In genomic region chr2:30225131-30225762, GRCh38 we compare ENCODE assay signal across 8 cellular contexts. TPM values are rescaled to one million over a fixed set of nuclear protein-coding genes. Genes with fewer than 3 reads are reported as not detected.
DNase-seq lines count a peak whose midpoint lies in the region; ATAC-seq, FAIRE-seq and TF ChIP-seq lines count a peak whose summit lies in the region.

No MANE protein-coding gene starts in this region.

- SMC1A ChIA-PET in GM12878 (lab: Charles Lee; ENCODE audit: uncharacterized antibody, unreplicated experiment): interaction anchor here (3.9 to 25.4 kb wide), 7 partner anchors 8 to 250 kb away, joined by 18 to 444 read pairs (median 69); partner anchors contain the start of gene LBH

- TF ChIP-seq EP300 in GM12878 (IDR thresholded peaks at IDR 0.05; ENCODE audit: borderline replicate concordance in 1 of 2, control insufficient read depth in 1 of 2, low read depth in 2 of 2, low read length in 2 of 2): no peak

- TF ChIP-seq RAD21 in GM12878 (IDR thresholded peaks at IDR 0.05; ENCODE audit: insufficient read depth, low read depth, low read length): no peak

- no peaks in the 10 kb centered on the region for H3K36me3 ChIP-seq in GM12878 (ENCODE audit: control insufficient read depth in 2 of 2, insufficient read depth in 2 of 2, low read length in 1 of 2)
- H3K36me3 ChIP-seq in subcutaneous abdominal adipose tissue (ENCODE audit: control insufficient read depth in 5 of 5, insufficient read depth in 5 of 5, low read length in 5 of 5): no peaks in the 10 kb centered on the region

- no peaks in the 10 kb centered on the region for H4K20me1 ChIP-seq in GM12878 (ENCODE audit: control insufficient read depth, insufficient read depth)

- intact Hi-C loops in GM12878 (cut with micrococcal nuclease; ENCODE audit: unreplicated experiment) (no loop called here), left colon (cut with DNase I, micrococcal nuclease) (no loop called here)

- H2AFZ ChIP-seq in GM12878 (ENCODE audit: control insufficient read depth, low read depth, low read length): peak overlapping the region; percentile 82

- H3K9me3 ChIP-seq in GM12878 (replicated peaks; ENCODE audit: control insufficient read depth, insufficient read depth, low read length) (no peaks in the 10 kb centered on the region), subcutaneous abdominal adipose tissue (ENCODE audit: control insufficient read depth in 5 of 5, low read length in 5 of 5) (no peaks in the 10 kb centered on the region)

- peaks cover 45% of the 10 kb centered on the region for H3K4me1 ChIP-seq in GM12878 (ENCODE audit: control insufficient read depth, insufficient read depth, low read length)
- peaks cover 0 to 17% (median 12%) of the 10 kb centered on the region in 5 donors for H3K4me1 ChIP-seq in subcutaneous abdominal adipose tissue (ENCODE audit: control insufficient read depth in 5 of 5, insufficient read depth in 5 of 5, low read length in 5 of 5)

- TF ChIP-seq POLR2A in GM12878 (IDR thresholded peaks at IDR 0.05; ENCODE audit: low read depth, low read length): peak; percentile 60

- CTCF ChIA-PET in GM12878 (lab: Yijun Ruan, JAX): interaction anchor here (1.0 to 9.2 kb wide), 6 partner anchors 10 to 487 kb away, joined by 3 to 207 read pairs (median 22); no protein-coding TSS in a partner anchor

- TSS peak; percentile 87 for BruUV-seq in GM12878 (replicated peaks; lab: Mats Ljungman, UMichigan)

- peak; percentile 79 for FAIRE-seq in GM12878 (lab: Jason Lieb, UNC)

- ATAC-seq in HG02973 (IDR thresholded peaks at IDR 0.05; ENCODE audit: unreplicated experiment) (peak; percentile 38), GM12878 (peak; percentile 72), left colon (peak; percentile 77)

- peak overlapping the region; percentile 98 for H3K4me2 ChIP-seq in GM12878 (ENCODE audit: control insufficient read depth, insufficient read depth)

- TF ChIP-seq CTCF in GM12878 (IDR thresholded peaks at IDR 0.05 in 2 of 3, conservative IDR thresholded peaks at IDR 0.05 in 1 of 3; ENCODE audit: control insufficient read depth in 2 of 3, extremely low read depth in 1 of 3, insufficient read depth in 1 of 3, low read depth in 3 of 3, low read length in 3 of 3): 0 out of 6 replicates have a peak, but pooled peaks of 1 of the 3 experiments have one; percentile 7

- DNase-seq in stimulated activated CD4-positive, alpha-beta T cell treated with anti-CD3 and anti-CD28 coated beads, Interleukin-4, amount 100 ng/mL, for 1 hour: peak; percentile 29
- no peak for DNase-seq in stimulated activated CD4-positive, alpha-beta T cell treated with anti-CD3 and anti-CD28 coated beads, Interleukin-2, amount 100 ng/mL, for 48 hours
- no peak for DNase-seq in GM12878 (ENCODE audit: low read depth, low spot score)
- peak; percentile 44 to 59 for DNase-seq in left colon
- DNase-seq in NCI-H146 treated with DMSO at 0.1 percent for 48 hours (lab: John Stamatoyannopoulos, UW; ENCODE audit: unreplicated experiment): no peak

- peak overlapping the region; percentile 71 for H3K9ac ChIP-seq in GM12878 (ENCODE audit: control insufficient read depth, insufficient read depth, low read length)
- H3K9ac ChIP-seq in subcutaneous abdominal adipose tissue (ENCODE audit: low read length in 5 of 5): peak overlapping the region in 4 of 5 donors; percentile 4 to 57 (median 48)

- H3K27me3 ChIP-seq in GM12878 (replicated peaks in 1 of 2; ENCODE audit: control insufficient read depth in 2 of 2, insufficient read depth in 2 of 2, low read length in 1 of 2) (no peaks in the 10 kb centered on the region), subcutaneous abdominal adipose tissue (ENCODE audit: control insufficient read depth in 5 of 5, insufficient read depth in 4 of 5, low read length in 5 of 5) (no peaks in the 10 kb centered on the region)

- H3K27ac ChIP-seq in GM12878 (ENCODE audit: control insufficient read depth, insufficient read depth) (peak overlapping the region; percentile 95), subcutaneous abdominal adipose tissue (ENCODE audit: low read depth, low read length) (no peak overlapping the region)

- H3K4me3 ChIP-seq in GM12878 (peak overlapping the region; percentile 56), subcutaneous abdominal adipose tissue (ENCODE audit: low read depth in 1 of 5, low read length in 5 of 5) (peak overlapping the region; percentile 36 to 62 (median 58))

- POLR2A ChIA-PET in GM12878 (lab: Charles Lee): interaction anchor here (0.6 to 4.5 kb wide), 10 partner anchors 11 to 1827 kb away, joined by 3 to 36 read pairs (median 4); partner anchors contain the start of gene YPEL5

- 3% methylated on average over 8 of the region's 8 CpGs for WGBS in GM12878 (ENCODE audit: insufficient coverage, insufficient replicate concordance, low lambda C conversion rate, missing lambda C conversion rate)

- no peaks in the 10 kb centered on the region for H3K79me2 ChIP-seq in GM12878 (ENCODE audit: control insufficient read depth, insufficient read depth, low read length)

- in situ Hi-C loops in GM12878 (cut with MboI): no loop called here

- RAD21 ChIA-PET in GM12878 (lab: Charles Lee; ENCODE audit: unreplicated experiment): interaction anchor here (0.6 to 18.4 kb wide), 13 partner anchors 8 to 400 kb away, joined by 3 to 322 read pairs (median 7); no protein-coding TSS in a partner anchor

TF ChIP-seq in PFSK-1, 5 proteins besides CTCF, POLR2A, EP300 and RAD21 (continues in another document):
- TF ChIP-seq FOXP2 (optimal IDR thresholded peaks at IDR 0.05; ENCODE audit: borderline replicate concordance, extremely low read depth, extremely low read length, insufficient read depth): peak; percentile 50

TF ChIP-seq in GM12878, 131 proteins besides CTCF, POLR2A, EP300 and RAD21 (continues in another document):
- TF ChIP-seq EGR1 (IDR thresholded peaks at IDR 0.05; ENCODE audit: borderline replicate concordance in 1 of 2, low read depth in 2 of 2, low read length in 2 of 2) (no peak), TCF7 (IDR thresholded peaks at IDR 0.05; ENCODE audit: borderline replicate concordance) (no peak), BCL3 (IDR thresholded peaks at IDR 0.05; ENCODE audit: borderline replicate concordance, insufficient read depth, low read depth, low read length, poor library complexity, severe bottlenecking) (no peak), IRF5 (IDR thresholded peaks at IDR 0.05; ENCODE audit: borderline replicate concordance) (no peak), MAX (IDR thresholded peaks at IDR 0.05; ENCODE audit: low read depth, low read length) (no peak)

RNA-seq across cellular contexts. Expression of gene LBH, which starts 6.1 kb away (rescaled TPM):
- 25.6 TPM for polyA plus RNA-seq in PFSK-1 (2012; ENCODE audit: insufficient read length, low read depth)
- 56.4 and 60.7 TPM in 2 replicates for total RNA-seq in GM12878 (2013; cell fraction: nucleolus; rRNA removed)
- total RNA-seq in GM12878 (2014; rRNA removed) (75.9 and 78.2 TPM in 2 replicates), GM12878 (2014; rRNA removed; fragmentation: Illumina TruSeq; extraction: Trizol) (31.7 and 34.8 TPM in 2 replicates), GM12878 (2021) (45.5 and 48.5 TPM in 2 replicates), left colon (10 to 100 TPM in 1 of 2 donors, 1 to 10 TPM in 1; 7.5 to 14.5 TPM)
- 22.4 TPM for polyA plus RNA-seq in GM12878 (2011; ENCODE audit: low read depth)
- polyA plus RNA-seq in GM12878 (2011; rRNA removed) (122 and 133 TPM in 2 replicates), GM12878 (2014; fragmentation: Illumina TruSeq; extraction: Trizol) (35.3 and 36.6 TPM in 2 replicates), GM12878 (2014; fragmentation: Nextera tagmentation; extraction: Ambion mirVana) (10 to 100 TPM in 1 of 2 experiments, 1 to 10 TPM in 1; 9.3 to 26.5 TPM), GM12878 (2014; rRNA removed) (55.9 and 79.2 TPM in 2 replicates), GM12878 (2016; fragmentation: Nextera tagmentation; extraction: Ambion mirVana) (10 to 100 TPM; 11.1 to 11.9 TPM)
- polyA plus RNA-seq in GM12878 (2011; cell fraction: cytosol; rRNA removed): 167 and 195 TPM in 2 replicates
- 61.3 and 63.9 TPM in 2 replicates for polyA plus RNA-seq in GM12878 (2011; cell fraction: nucleus; rRNA removed)
- 33.1 and 35.0 TPM in 2 replicates for polyA plus RNA-seq in GM12878 (2012)
- 166 and 214 TPM in 2 replicates for polyA minus RNA-seq in GM12878 (2011; rRNA and poly(A)+ RNA removed)
- 58.0 and 63.5 TPM in 2 replicates for polyA minus RNA-seq in GM12878 (2011; cell fraction: cytosol; rRNA and poly(A)+ RNA removed)
- polyA minus RNA-seq in GM12878 (2011; cell fraction: nucleus; rRNA and poly(A)+ RNA removed): 125 and 186 TPM in 2 replicates

Comparison
In these comparisons a context has a peak if more than half of its experiments do, and no peak if none do; other contexts are left out.
1. DNase-seq: peak in stimulated activated CD4-positive, alpha-beta T cell treated with anti-CD3 and anti-CD28 coated beads, Interleukin-4, amount 100 ng/mL, for 1 hour (single experiment) and left colon (2 of 2); none in stimulated activated CD4-positive, alpha-beta T cell treated with anti-CD3 and anti-CD28 coated beads, Interleukin-2, amount 100 ng/mL, for 48 hours (0 of 2), GM12878 (single experiment) and NCI-H146 treated with DMSO at 0.1 percent for 48 hours (single experiment).
2. Peak in every context shown above with its lines, with median percentiles within 50 percentile points of each other: ATAC-seq.